In genomic region chr9:95874989-95875304, GRCh38 we compare ENCODE assay signal across 8 cellular contexts. TPM values are rescaled to one million over a fixed set of nuclear protein-coding genes. Genes with fewer than 3 reads are reported as not detected.
A peak's percentile ranks its signal among the peaks of the same experiment; 100 is the strongest.
DNase-seq lines count a peak whose midpoint lies in the region; ATAC-seq and TF ChIP-seq lines count a peak whose summit lies in the region.

No MANE protein-coding gene starts in this region.

- DNase-seq in EL (peak; percentile 44), iPS DF 6.9 (ENCODE audit: low read depth, low spot score) (no peak), type B pancreatic cell (ENCODE audit: extremely low spot score, unreplicated experiment) (no peak)
- peak; percentile 67 for DNase-seq in activated naive CD8-positive, alpha-beta T cell treated with anti-CD3 and anti-CD28 coated beads, Interleukin-2, amount 10 ng/mL, durations not matched to agents 7 days and 5 days
- peak; percentile 23 to 33 for DNase-seq in stimulated activated CD4-positive, alpha-beta T cell treated with anti-CD3 and anti-CD28 coated beads, Interleukin-15, amount 100 ng/mL, for 1 hour (ENCODE audit: low read depth in 1 of 2, low spot score in 1 of 2)

- peaks cover 31% of the 10 kb centered on the region for H3K79me2 ChIP-seq in SU-DHL-6 (ENCODE audit: insufficient read depth, low read length)

- H3K27me3 Mint-ChIP-seq in activated naive CD8-positive, alpha-beta T cell treated with anti-CD3 and anti-CD28 coated beads, Interleukin-2, amount 10 ng/mL, durations not matched to agents 7 days and 5 days: no peaks in the 10 kb centered on the region
- no peaks in the 10 kb centered on the region for H3K27me3 Mint-ChIP-seq in type B pancreatic cell

- H3K36me3 Mint-ChIP-seq in activated naive CD8-positive, alpha-beta T cell treated with anti-CD3 and anti-CD28 coated beads, Interleukin-2, amount 10 ng/mL, durations not matched to agents 7 days and 5 days: peaks cover 43% of the 10 kb centered on the region
- H3K36me3 Mint-ChIP-seq in type B pancreatic cell: peaks cover 35% of the 10 kb centered on the region

- H3K9me3 Mint-ChIP-seq in activated naive CD8-positive, alpha-beta T cell treated with anti-CD3 and anti-CD28 coated beads, Interleukin-2, amount 10 ng/mL, durations not matched to agents 7 days and 5 days: peaks cover 5% of the 10 kb centered on the region
- H3K9me3 Mint-ChIP-seq in type B pancreatic cell: peaks cover 7% of the 10 kb centered on the region

- 0 out of 2 replicates have a peak, but pooled peaks cover 3% of the 10 kb centered on the region for H4K20me1 ChIP-seq in SU-DHL-6 (ENCODE audit: low read depth, low read length)

- WGBS in iPS DF 6.9 (ENCODE audit: insufficient coverage, insufficient read length): no CpG with 5 or more reads among the region's 20 CpGs

- H3K9ac ChIP-seq in SU-DHL-6 (ENCODE audit: low read length): no peak overlapping the region

- peaks cover 23% of the 10 kb centered on the region for H3K4me1 Mint-ChIP-seq in activated naive CD8-positive, alpha-beta T cell treated with anti-CD3 and anti-CD28 coated beads, Interleukin-2, amount 10 ng/mL, durations not matched to agents 7 days and 5 days
- peaks cover 20% of the 10 kb centered on the region for H3K4me1 Mint-ChIP-seq in type B pancreatic cell (ENCODE audit: unreplicated experiment)

- H3K27ac Mint-ChIP-seq in activated naive CD8-positive, alpha-beta T cell treated with anti-CD3 and anti-CD28 coated beads, Interleukin-2, amount 10 ng/mL, durations not matched to agents 7 days and 5 days: no peak overlapping the region
- H3K27ac Mint-ChIP-seq in type B pancreatic cell: no peak overlapping the region

- H3K4me2 ChIP-seq in SU-DHL-6 (ENCODE audit: low read depth, low read length, poor library complexity, severe bottlenecking): no peak overlapping the region

- H3K9me3 ChIP-seq in SU-DHL-6 (ENCODE audit: insufficient read depth, low read length) (no peaks in the 10 kb centered on the region), iPS DF 6.9 (ENCODE audit: control insufficient read depth, insufficient read depth, low read length) (no peaks in the 10 kb centered on the region)

- H3K27ac ChIP-seq in SU-DHL-6 (ENCODE audit: low read depth, low read length) (no peak overlapping the region), iPS DF 6.9 (ENCODE audit: low read length) (no peak overlapping the region)

- H3K27me3 ChIP-seq in SU-DHL-6 (ENCODE audit: low read length): no peaks in the 10 kb centered on the region
- H3K27me3 ChIP-seq in iPS DF 6.9 (ENCODE audit: control insufficient read depth, insufficient read depth, low read length): no peaks in the 10 kb centered on the region

- H3K4me3 Mint-ChIP-seq in activated naive CD8-positive, alpha-beta T cell treated with anti-CD3 and anti-CD28 coated beads, Interleukin-2, amount 10 ng/mL, durations not matched to agents 7 days and 5 days: no peak overlapping the region
- no peak overlapping the region for H3K4me3 Mint-ChIP-seq in type B pancreatic cell

- H3K9me2 ChIP-seq in SU-DHL-6 (replicated peaks; ENCODE audit: insufficient read depth, low read length): no peaks in the 10 kb centered on the region

- peaks cover 7% of the 10 kb centered on the region; the same call in 1 of the 2 replicates for H3F3A ChIP-seq in SU-DHL-6 (ENCODE audit: insufficient read depth)

- peak; percentile 18 for ATAC-seq in HG03175 (IDR thresholded peaks at IDR 0.05; ENCODE audit: unreplicated experiment)
- peak; percentile 27 for ATAC-seq in activated naive CD8-positive, alpha-beta T cell treated with anti-CD3 and anti-CD28 coated beads, Interleukin-2, amount 10 ng/mL, durations not matched to agents 7 days and 5 days (ENCODE audit: low read depth)
- ATAC-seq in HG02884 (IDR thresholded peaks at IDR 0.05; ENCODE audit: unreplicated experiment): no peak

- POLR2A ChIA-PET in activated naive CD8-positive, alpha-beta T cell treated with anti-CD3 and anti-CD28 coated beads, Interleukin-2, amount 10 ng/mL, durations not matched to agents 7 days and 5 days (lab: Charles Lee): interaction anchor here (0.7 to 4.6 kb wide), 15 partner anchors 9 to 366 kb away, joined by 3 to 30 read pairs (median 6); no protein-coding TSS in a partner anchor

- H3K4me3 ChIP-seq in SU-DHL-6 (ENCODE audit: insufficient read depth, low read length, poor library complexity, severe bottlenecking): no peak overlapping the region
- H3K4me3 ChIP-seq in iPS DF 6.9 (ENCODE audit: low read length): peak overlapping the region; percentile 86; the same call in 1 of the 2 replicates

- H2AFZ ChIP-seq in SU-DHL-6 (ENCODE audit: low read depth, low read length, severe bottlenecking): peak overlapping the region; percentile 78

- H3K36me3 ChIP-seq in SU-DHL-6 (ENCODE audit: low read length): peaks cover 5% of the 10 kb centered on the region; the same call in 1 of the 2 replicates
- no peaks in the 10 kb centered on the region for H3K36me3 ChIP-seq in iPS DF 6.9 (ENCODE audit: control insufficient read depth, insufficient read depth, low read length)

- no peaks in the 10 kb centered on the region for H3K4me1 ChIP-seq in iPS DF 6.9 (ENCODE audit: control insufficient read depth, insufficient read depth, low read length)

- TF ChIP-seq CTCF in SU-DHL-6 (IDR thresholded peaks at IDR 0.05; ENCODE audit: insufficient read depth, low read length, poor library complexity, severe bottlenecking) (no peak), type B pancreatic cell (conservative IDR thresholded peaks at IDR 0.05) (no peak)

RNA-seq across cellular contexts. Expression of gene ERCC6L2, which starts 0.5 kb away (rescaled TPM):
- 10 to 100 TPM; 42.3 to 42.5 TPM for total RNA-seq in activated naive CD8-positive, alpha-beta T cell treated with anti-CD3 and anti-CD28 coated beads, Interleukin-2, amount 10 ng/mL, durations not matched to agents 7 days and 5 days
- total RNA-seq in type B pancreatic cell (ENCODE audit: low replicate concordance): 38.3 and 55.5 TPM in 2 replicates

Comparison
In these comparisons a context has a peak if more than half of its experiments do, and no peak if none do; other contexts are left out.
1. DNase-seq: peak in EL (single experiment), activated naive CD8-positive, alpha-beta T cell treated with anti-CD3 and anti-CD28 coated beads, Interleukin-2, amount 10 ng/mL, durations not matched to agents 7 days and 5 days (single experiment) and stimulated activated CD4-positive, alpha-beta T cell treated with anti-CD3 and anti-CD28 coated beads, Interleukin-15, amount 100 ng/mL, for 1 hour (2 of 2); none in iPS DF 6.9 (single experiment) and type B pancreatic cell (single experiment).